In genomic region chr10:101646369-101646768, GRCh38 we compare ENCODE assay signal across 20 cellular contexts. TPM values are rescaled to one million over a fixed set of nuclear protein-coding genes. Genes with fewer than 3 reads are reported as not detected.
DNase-seq lines count a peak whose midpoint lies in the region; ATAC-seq and TF ChIP-seq lines count a peak whose summit lies in the region.
"Had no signal": no experiment of that assay in that cellular context is flagged by ENCODE, and none has a peak within 500 bp of the region (broad histone marks: within the 10 kb centered on the region; RNA-seq: fewer than 3 reads in every experiment).

No MANE protein-coding gene starts in this region.

- no peaks in the 10 kb centered on the region for H3K27me3 ChIP-seq in ascending aorta
- no peaks in the 10 kb centered on the region for H3K27me3 ChIP-seq in cardiac muscle cell
- H3K27me3 ChIP-seq: esophagus muscularis mucosa, Peyer's patch, suprapubic skin, vagina had no signal

- H3K27me3 Mint-ChIP-seq in naive thymus-derived CD8-positive, alpha-beta T cell, result no peaks in the 10 kb centered on the region
- H3K27me3 Mint-ChIP-seq: activated CD8-positive, alpha-beta memory T cell treated with anti-CD3 and anti-CD28 coated beads, Interleukin-2, amount 10 ng/mL, durations not matched to agents 7 days and 5 days; activated naive CD4-positive, alpha-beta T cell treated with anti-CD3 and anti-CD28 coated beads, Interleukin-2, amount 50 U/mL, for 24 hours; T-helper 17 cell had no signal

- no peak for TF ChIP-seq CTCF in ascending aorta (IDR thresholded peaks at IDR 0.05)
- no peak for TF ChIP-seq CTCF in cardiac muscle cell (IDR thresholded peaks at IDR 0.05; ENCODE audit: low read depth, low read length)

- H3K4me1 Mint-ChIP-seq in stimulated activated effector memory CD8-positive, alpha-beta T cell treated with anti-CD3 and anti-CD28 coated beads, Interleukin-12 subunit alpha, Interleukin-12 subunit beta, amount 100 ng/mL, for 72 hours, result peaks cover 32% of the 10 kb centered on the region
- H3K4me1 Mint-ChIP-seq in naive thymus-derived CD8-positive, alpha-beta T cell, result peaks cover 8 to 36% (median 28%) of the 10 kb centered on the region in 4 donors
- H3K4me1 Mint-ChIP-seq: activated CD8-positive, alpha-beta memory T cell treated with anti-CD3 and anti-CD28 coated beads, Interleukin-2, amount 10 ng/mL, durations not matched to agents 7 days and 5 days had no signal

- no peaks in the 10 kb centered on the region for H3K9me3 Mint-ChIP-seq in stimulated activated effector memory CD8-positive, alpha-beta T cell treated with anti-CD3 and anti-CD28 coated beads, Interleukin-12 subunit alpha, Interleukin-12 subunit beta, amount 100 ng/mL, for 72 hours
- no peaks in the 10 kb centered on the region for H3K9me3 Mint-ChIP-seq in naive thymus-derived CD8-positive, alpha-beta T cell
- H3K9me3 Mint-ChIP-seq: activated naive CD4-positive, alpha-beta T cell treated with anti-CD3 and anti-CD28 coated beads, Interleukin-2, amount 50 U/mL, for 24 hours had no signal

- intact Hi-C loops in ascending aorta (cut with DNase I), result no loop called here

- DNase-seq in ascending aorta (ENCODE audit: low spot score in 2 of 2) (peak in 1 of 2 donors; percentile 67), cardiac muscle cell (ENCODE audit: low read depth in 1 of 2, low spot score in 1 of 2) (no peak), middle frontal gyrus (ENCODE audit: extremely low spot score, low spot score) (peak; percentile 21), islet precursor cell (no peak)
- DNase-seq in stimulated activated effector memory CD8-positive, alpha-beta T cell treated with anti-CD3 and anti-CD28 coated beads, Interleukin-12 subunit alpha, Interleukin-12 subunit beta, amount 100 ng/mL, for 72 hours (ENCODE audit: low spot score in 2 of 2), result no peak
- no peak for DNase-seq in activated CD4-positive, CD25-positive, alpha-beta regulatory T cell treated with anti-CD3 and anti-CD28 coated beads, Interleukin-2, amount 50 U/mL, for 72 hours
- no peak for DNase-seq in naive thymus-derived CD8-positive, alpha-beta T cell
- DNase-seq: activated CD4-positive, alpha-beta T cell treated with anti-CD3 and anti-CD28 coated beads for 48 hours; activated CD8-positive, alpha-beta memory T cell treated with anti-CD3 and anti-CD28 coated beads, Interleukin-2, amount 10 ng/mL, durations not matched to agents 7 days and 5 days; NCI-H510A; NK-92 treated with Interleukin-12 subunit alpha and Interleukin-12 subunit beta, amount 100 ng/mL, for 24 hours; Peyer's patch; retina; T-helper 17 cell had no signal

- H3K36me3 Mint-ChIP-seq in stimulated activated effector memory CD8-positive, alpha-beta T cell treated with anti-CD3 and anti-CD28 coated beads, Interleukin-12 subunit alpha, Interleukin-12 subunit beta, amount 100 ng/mL, for 72 hours, result peaks cover 27% of the 10 kb centered on the region
- H3K36me3 Mint-ChIP-seq in naive thymus-derived CD8-positive, alpha-beta T cell, result peaks cover 0 to 71% (median 6%) of the 10 kb centered on the region in 3 donors

- peaks cover 3 to 15% of the 10 kb centered on the region in 2 donors for H3K4me1 ChIP-seq in ascending aorta
- H3K4me1 ChIP-seq in cardiac muscle cell (ENCODE audit: low read depth), result peaks cover 20% of the 10 kb centered on the region
- H3K4me1 ChIP-seq: Peyer's patch, suprapubic skin, vagina had no signal

- H3K36me3 ChIP-seq in ascending aorta (peaks cover 12 to 29% of the 10 kb centered on the region in 2 donors), cardiac muscle cell (no peaks in the 10 kb centered on the region)

- peak overlapping the region; percentile 34 to 56 for H3K27ac ChIP-seq in ascending aorta
- H3K27ac ChIP-seq in cardiac muscle cell, result peak overlapping the region; percentile 69
- H3K27ac ChIP-seq: esophagus muscularis mucosa, Peyer's patch, SK-N-MC, suprapubic skin, vagina had no signal

- peak overlapping the region; percentile 29 for H3K27ac Mint-ChIP-seq in stimulated activated effector memory CD8-positive, alpha-beta T cell treated with anti-CD3 and anti-CD28 coated beads, Interleukin-12 subunit alpha, Interleukin-12 subunit beta, amount 100 ng/mL, for 72 hours
- H3K27ac Mint-ChIP-seq in naive thymus-derived CD8-positive, alpha-beta T cell, result no peak overlapping the region
- H3K27ac Mint-ChIP-seq: activated CD8-positive, alpha-beta memory T cell treated with anti-CD3 and anti-CD28 coated beads, Interleukin-2, amount 10 ng/mL, durations not matched to agents 7 days and 5 days; activated naive CD4-positive, alpha-beta T cell treated with anti-CD3 and anti-CD28 coated beads, Interleukin-2, amount 50 U/mL, for 24 hours had no signal

- H3K4me3 ChIP-seq in ascending aorta (no peak overlapping the region), cardiac muscle cell (no peak overlapping the region)
- H3K4me3 ChIP-seq: esophagus muscularis mucosa, Peyer's patch, SK-N-MC, suprapubic skin, vagina had no signal

- ATAC-seq in stimulated activated effector memory CD8-positive, alpha-beta T cell treated with anti-CD3 and anti-CD28 coated beads, Interleukin-12 subunit alpha, Interleukin-12 subunit beta, amount 100 ng/mL, for 72 hours, result no peak
- no peak for ATAC-seq in HG03439 (IDR thresholded peaks at IDR 0.05; ENCODE audit: unreplicated experiment)
- ATAC-seq in naive thymus-derived CD8-positive, alpha-beta T cell, result no peak
- ATAC-seq: activated CD8-positive, alpha-beta memory T cell treated with anti-CD3 and anti-CD28 coated beads, Interleukin-2, amount 10 ng/mL, durations not matched to agents 7 days and 5 days; T-helper 17 cell had no signal

- POLR2A ChIA-PET in naive thymus-derived CD8-positive, alpha-beta T cell (lab: Charles Lee), result no interaction called here

- no peaks in the 10 kb centered on the region for H3K9me3 ChIP-seq in ascending aorta
- H3K9me3 ChIP-seq in cardiac muscle cell (ENCODE audit: low read depth), result no peaks in the 10 kb centered on the region
- H3K9me3 ChIP-seq: esophagus muscularis mucosa, Peyer's patch, suprapubic skin, vagina had no signal

- H3K4me3 Mint-ChIP-seq in stimulated activated effector memory CD8-positive, alpha-beta T cell treated with anti-CD3 and anti-CD28 coated beads, Interleukin-12 subunit alpha, Interleukin-12 subunit beta, amount 100 ng/mL, for 72 hours, result no peak overlapping the region
- H3K4me3 Mint-ChIP-seq in naive thymus-derived CD8-positive, alpha-beta T cell, result no peak overlapping the region
- H3K4me3 Mint-ChIP-seq: activated CD8-positive, alpha-beta memory T cell treated with anti-CD3 and anti-CD28 coated beads, Interleukin-2, amount 10 ng/mL, durations not matched to agents 7 days and 5 days; activated naive CD4-positive, alpha-beta T cell treated with anti-CD3 and anti-CD28 coated beads, Interleukin-2, amount 50 U/mL, for 24 hours; T-helper 17 cell had no signal

RNA-seq across cellular contexts. Expression of gene FBXW4, which starts 48.6 kb away (rescaled TPM):
- total RNA-seq in ascending aorta, result 21.3 TPM
- total RNA-seq in cardiac muscle cell, result 58.2 and 72.0 TPM in 2 replicates
- polyA plus RNA-seq in cardiac muscle cell, result 18.8 and 19.6 TPM in 2 replicates
- 100 to 1,000 TPM in 1 of 2 experiments, 10 to 100 TPM in 1; 91.2 to 106 TPM for total RNA-seq in naive thymus-derived CD8-positive, alpha-beta T cell
- 10 to 100 TPM in 1 of 3 donors, 1 to 10 TPM in 2; 6.1 to 13.1 (median 6.5) TPM for polyA plus RNA-seq in naive thymus-derived CD8-positive, alpha-beta T cell

RNA-seq across cellular contexts. Expression of gene DPCD, which starts 58.2 kb away (rescaled TPM):
- total RNA-seq in ascending aorta (1.3 TPM), cardiac muscle cell (120 and 257 TPM in 2 replicates)
- polyA plus RNA-seq in cardiac muscle cell, result 146 and 161 TPM in 2 replicates
- 1 to 10 TPM in 1 of 2 experiments, under 1 TPM in 1; 0.75 to 1.4 TPM for total RNA-seq in naive thymus-derived CD8-positive, alpha-beta T cell
- 1 to 10 TPM; 1.3 to 3.0 (median 2.4) TPM for polyA plus RNA-seq in naive thymus-derived CD8-positive, alpha-beta T cell

RNA-seq across cellular contexts. Expression of gene POLL, which starts 58.3 kb away (rescaled TPM):
- total RNA-seq in ascending aorta (17.1 TPM), cardiac muscle cell (27.6 and 28.0 TPM in 2 replicates)
- polyA plus RNA-seq in cardiac muscle cell, result 41.7 and 43.0 TPM in 2 replicates
- total RNA-seq in naive thymus-derived CD8-positive, alpha-beta T cell, result 10 to 100 TPM; 44.0 to 48.9 TPM
- 10 to 100 TPM; 10.6 to 16.7 (median 12.5) TPM for polyA plus RNA-seq in naive thymus-derived CD8-positive, alpha-beta T cell

Comparison
In these comparisons a context has a peak if more than half of its experiments do, and no peak if none do; other contexts are left out.
1. RNA of gene DPCD, which starts 58.2 kb away (total RNA-seq): 120 to 257 TPM in cardiac muscle cell; 0.75 to 1.4 TPM in naive thymus-derived CD8-positive, alpha-beta T cell and 1.3 TPM in ascending aorta (single experiment); every median in the first group is over 10 times any median in the second.